ENCODE assay signal across 1 cellular context in the genomic region with DNA sequence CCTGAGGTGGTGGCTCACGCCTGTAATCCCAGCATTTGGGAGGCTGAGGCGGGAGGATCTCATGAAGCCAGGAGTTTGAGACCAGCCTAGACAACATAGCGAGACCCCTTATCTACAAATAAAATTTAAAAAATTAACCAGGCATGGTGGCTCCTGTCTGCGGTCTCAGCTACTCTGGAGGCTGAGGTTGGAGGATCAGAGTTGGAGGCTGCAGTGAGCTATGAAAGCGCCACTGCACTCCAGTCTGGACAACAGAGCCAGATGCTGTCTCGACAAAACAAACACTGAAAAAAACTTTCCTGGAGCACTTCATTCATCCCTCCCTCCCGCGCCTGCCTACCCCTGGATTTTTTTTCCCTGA.
TF ChIP-seq lines count a peak whose summit lies in the region.

No MANE protein-coding gene starts in this region.

TF ChIP-seq in GM23338, 12 proteins besides CTCF, POLR2A, EP300 and RAD21 (continued from another document):
- TF ChIP-seq REST (IDR thresholded peaks at IDR 0.05; ENCODE audit: unreplicated experiment) (no peak), ZNF114 (CRISPR knock-in tag; IDR thresholded peaks at IDR 0.05) (no peak), ZNF462 (CRISPR knock-in tag; IDR thresholded peaks at IDR 0.05) (no peak), EZH2phosphoT487 (IDR thresholded peaks at IDR 0.05; ENCODE audit: unreplicated experiment) (no peak), JUNB (IDR thresholded peaks at IDR 0.05; ENCODE audit: unreplicated experiment) (no peak), CREB1 (CRISPR knock-in tag; IDR thresholded peaks at IDR 0.05; ENCODE audit: low read depth) (no peak), STAT1 (IDR thresholded peaks at IDR 0.05; ENCODE audit: unreplicated experiment) (no peak), ZNF331 (CRISPR knock-in tag; IDR thresholded peaks at IDR 0.05; ENCODE audit: low read depth) (no peak), POLR2AphosphoS5 (IDR thresholded peaks at IDR 0.05; ENCODE audit: low read depth) (no peak), EZH2 (IDR thresholded peaks at IDR 0.05; ENCODE audit: low read depth, unreplicated experiment) (no peak)
- TF ChIP-seq, protein P1, sequence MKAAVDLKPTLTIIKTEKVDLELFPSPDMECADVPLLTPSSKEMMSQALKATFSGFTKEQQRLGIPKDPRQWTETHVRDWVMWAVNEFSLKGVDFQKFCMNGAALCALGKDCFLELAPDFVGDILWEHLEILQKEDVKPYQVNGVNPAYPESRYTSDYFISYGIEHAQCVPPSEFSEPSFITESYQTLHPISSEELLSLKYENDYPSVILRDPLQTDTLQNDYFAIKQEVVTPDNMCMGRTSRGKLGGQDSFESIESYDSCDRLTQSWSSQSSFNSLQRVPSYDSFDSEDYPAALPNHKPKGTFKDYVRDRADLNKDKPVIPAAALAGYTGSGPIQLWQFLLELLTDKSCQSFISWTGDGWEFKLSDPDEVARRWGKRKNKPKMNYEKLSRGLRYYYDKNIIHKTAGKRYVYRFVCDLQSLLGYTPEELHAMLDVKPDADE (IDR thresholded peaks at IDR 0.05) = no peak
